ENCODE assay signal across 27 cellular contexts in the genomic region with DNA sequence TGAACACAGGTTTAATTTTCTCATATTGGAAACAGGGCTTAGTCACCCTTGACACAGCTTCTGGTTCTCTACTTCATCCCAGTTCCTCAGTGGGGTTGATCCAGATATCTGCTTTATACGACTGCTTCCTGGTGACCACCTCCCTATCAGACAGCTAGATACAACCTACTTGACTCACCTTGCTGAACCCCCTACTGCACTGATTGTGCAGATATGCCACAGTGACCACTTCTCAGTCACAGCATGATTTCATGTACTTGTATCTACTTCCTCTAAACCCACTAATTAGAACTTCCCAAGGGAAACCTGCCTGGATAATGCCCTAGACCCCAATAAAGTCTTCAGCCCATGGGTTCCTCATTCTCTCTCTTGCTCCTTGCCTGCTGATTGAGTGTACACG.
"Had no signal": no experiment of that assay in that cellular context is flagged by ENCODE, and none has a peak within 500 bp of the region (broad histone marks: within the 10 kb centered on the region; RNA-seq: fewer than 3 reads in every experiment).

No MANE protein-coding gene starts in this region.

- H3K36me3 ChIP-seq: cardiac muscle cell, left lung, sigmoid colon, uterus had no signal

- H3K27me3 ChIP-seq: body of pancreas, cardiac muscle cell, left lung, sigmoid colon, testis, uterus had no signal

- H3K9me3 ChIP-seq: body of pancreas, testis, uterus had no signal

- H3K4me3 Mint-ChIP-seq: activated naive CD4-positive, alpha-beta T cell treated with anti-CD3 and anti-CD28 coated beads, Interleukin-2, amount 10 ng/mL, durations not matched to agents 7 days and 5 days; activated naive CD8-positive, alpha-beta T cell treated with anti-CD3 and anti-CD28 coated beads, Interleukin-2, amount 50 U/mL, for 24 hours; dendritic cell treated with granulocyte-macrophage colony-stimulating factor and Interleukin-4, amounts not matched to agents 40 ng/mL and 50 ng/mL, for 4 days; naive thymus-derived CD4-positive, alpha-beta T cell; neural crest cell; stimulated activated memory B cell treated with anti-CD40 and anti-IgM and Interleukin-4, amounts not matched to agents 10 μg/mL and 1 μg/mL and 100 μg/mL, for 72 hours had no signal

- H3K4me2 ChIP-seq: smooth muscle cell had no signal

- H3K27me3 Mint-ChIP-seq: activated naive CD4-positive, alpha-beta T cell treated with anti-CD3 and anti-CD28 coated beads, Interleukin-2, amount 10 ng/mL, durations not matched to agents 7 days and 5 days; activated naive CD8-positive, alpha-beta T cell treated with anti-CD3 and anti-CD28 coated beads, Interleukin-2, amount 50 U/mL, for 24 hours; dendritic cell treated with granulocyte-macrophage colony-stimulating factor and Interleukin-4, amounts not matched to agents 40 ng/mL and 50 ng/mL, for 4 days; stimulated activated memory B cell treated with anti-CD40 and anti-IgM and Interleukin-4, amounts not matched to agents 10 μg/mL and 1 μg/mL and 100 μg/mL, for 72 hours had no signal

- ATAC-seq: activated naive CD8-positive, alpha-beta T cell treated with anti-CD3 and anti-CD28 coated beads, Interleukin-2, amount 50 U/mL, for 24 hours; body of pancreas; left lung; naive thymus-derived CD4-positive, alpha-beta T cell; stimulated activated memory B cell treated with anti-CD40 and anti-IgM and Interleukin-4, amounts not matched to agents 10 μg/mL and 1 μg/mL and 100 μg/mL, for 72 hours had no signal

- FAIRE-seq: endometrium had no signal

- H3K27ac ChIP-seq: body of pancreas, cardiac muscle cell, left lung, sigmoid colon, testis, uterus had no signal

- H3K27ac Mint-ChIP-seq: activated naive CD4-positive, alpha-beta T cell treated with anti-CD3 and anti-CD28 coated beads, Interleukin-2, amount 10 ng/mL, durations not matched to agents 7 days and 5 days; activated naive CD8-positive, alpha-beta T cell treated with anti-CD3 and anti-CD28 coated beads, Interleukin-2, amount 50 U/mL, for 24 hours; dendritic cell treated with granulocyte-macrophage colony-stimulating factor and Interleukin-4, amounts not matched to agents 40 ng/mL and 50 ng/mL, for 4 days; naive thymus-derived CD4-positive, alpha-beta T cell; stimulated activated memory B cell treated with anti-CD40 and anti-IgM and Interleukin-4, amounts not matched to agents 10 μg/mL and 1 μg/mL and 100 μg/mL, for 72 hours had no signal

- DNase-seq: activated CD4-positive, alpha-beta T cell treated with anti-CD3 and anti-CD28 coated beads for 1 hour; activated CD4-positive, alpha-beta T cell treated with anti-CD3 and anti-CD28 coated beads, Interleukin-2, amount 50 U/mL, for 1 hour; activated CD8-positive, alpha-beta memory T cell treated with anti-CD3 and anti-CD28 coated beads for 24 hours; activated CD8-positive, alpha-beta memory T cell treated with anti-CD3 and anti-CD28 coated beads, Interleukin-2, amount 50 U/mL, for 4 hours; activated effector memory CD4-positive, alpha-beta T cell treated with Interleukin-2 at 50 U/mL for 16 hours; activated naive CD4-positive, alpha-beta T cell treated with anti-CD3 and anti-CD28 coated beads, Interleukin-2, amount 10 ng/mL, durations not matched to agents 7 days and 5 days; activated naive CD8-positive, alpha-beta T cell treated with anti-CD3 and anti-CD28 coated beads, Interleukin-2, amount 50 U/mL, for 24 hours; activated T-cell treated with anti-CD3 and anti-CD28 coated beads, Interleukin-2, amount 50 U/mL, for 48 hours; body of pancreas; effector CD4-positive, alpha-beta T cell; foreskin melanocyte; left lung; naive thymus-derived CD4-positive, alpha-beta T cell; occipital lobe; retina; sigmoid colon; stimulated activated CD4-positive, alpha-beta T cell treated with anti-CD3 and anti-CD28 coated beads, Interleukin-15, amount 100 ng/mL, for 24 hours; testis; trophoblast cell; uterus had no signal

- H3K4me1 ChIP-seq: left lung, sigmoid colon, testis, uterus had no signal

- H3K4me3 ChIP-seq: body of pancreas, cardiac muscle cell, left lung, lung, sigmoid colon, smooth muscle cell, testis, uterus had no signal
